Comparison of ENCODE assay signal across 8 cellular contexts in the genomic region with DNA sequence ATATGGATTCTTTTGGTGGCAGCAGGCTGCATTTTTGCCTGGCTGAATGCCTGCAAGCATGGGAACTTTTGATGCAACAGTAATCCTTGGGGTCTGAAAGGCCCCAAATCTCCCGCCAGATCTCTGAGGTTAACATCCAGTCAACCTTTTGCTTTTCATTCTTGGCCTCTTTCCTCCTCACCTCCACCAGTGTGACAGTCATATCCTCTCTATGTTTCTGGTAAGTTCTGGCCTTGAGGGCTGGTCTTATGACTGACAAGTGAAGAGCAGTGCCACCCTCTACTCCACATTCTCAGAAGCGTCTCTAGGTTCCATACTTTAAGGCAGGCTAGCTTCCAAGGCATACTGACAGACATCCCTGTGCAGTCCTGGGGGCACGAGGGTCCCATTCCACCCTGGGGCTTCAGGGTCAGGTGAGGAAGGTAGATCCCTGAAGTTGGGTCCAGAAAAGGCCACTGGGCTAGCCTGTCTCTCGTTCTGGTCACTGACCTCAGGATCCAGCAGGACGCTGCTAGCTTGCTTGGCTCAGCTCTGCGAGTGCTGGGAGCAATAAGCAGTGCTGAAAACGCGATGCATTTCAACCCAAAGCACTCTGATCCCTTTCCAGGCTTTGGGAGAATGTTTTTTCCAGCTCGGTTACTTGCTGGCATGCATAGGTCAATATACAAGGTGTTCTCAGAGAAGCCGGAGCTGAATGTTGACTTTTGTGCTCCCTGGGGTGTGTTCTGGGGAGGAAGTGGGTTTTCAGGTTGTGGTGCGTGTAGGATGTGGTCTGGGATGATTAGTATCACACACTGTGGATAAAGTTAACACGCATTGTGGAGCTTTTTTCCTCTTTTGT.
DNase-seq lines count a peak whose midpoint lies in the region; ATAC-seq lines count a peak whose summit lies in the region.

No MANE protein-coding gene starts in this region.

- ATAC-seq in GM18511 (IDR thresholded peaks at IDR 0.05; ENCODE audit: unreplicated experiment) (peak; percentile 71), GM19397 (IDR thresholded peaks at IDR 0.05; ENCODE audit: unreplicated experiment) (no peak)

- peak; percentile 18 for DNase-seq in NCI-H128 (lab: John Stamatoyannopoulos, UW; ENCODE audit: unreplicated experiment)
- peak; percentile 48 for DNase-seq in activated T-cell treated with anti-CD3 and anti-CD28 coated beads for 24 hours (ENCODE audit: low read depth)
- peak; percentile 77 for DNase-seq in iris pigment epithelial cell (ENCODE audit: low read depth)
- peak; percentile 34 to 40 for DNase-seq in stimulated activated CD8-positive, alpha-beta memory T cell treated with anti-CD3 and anti-CD28 coated beads, Interleukin-2, amount 100 ng/mL, for 48 hours (ENCODE audit: low read depth in 2 of 2)
- DNase-seq in NCI-H2171 treated with DMSO at 0.1 percent for 48 hours (lab: John Stamatoyannopoulos, UW): no peak
- DNase-seq in NCI-H774 (lab: John Stamatoyannopoulos, UW): no peak

Comparison
In these comparisons a context has a peak if more than half of its experiments do, and no peak if none do; other contexts are left out.
1. DNase-seq: peak in NCI-H128 (single experiment), activated T-cell treated with anti-CD3 and anti-CD28 coated beads for 24 hours (single experiment), iris pigment epithelial cell (single experiment) and stimulated activated CD8-positive, alpha-beta memory T cell treated with anti-CD3 and anti-CD28 coated beads, Interleukin-2, amount 100 ng/mL, for 48 hours (2 of 2); none in NCI-H2171 treated with DMSO at 0.1 percent for 48 hours (single experiment) and NCI-H774 (single experiment).